12 cellular contexts compared by ENCODE assay signal in the genomic region with DNA sequence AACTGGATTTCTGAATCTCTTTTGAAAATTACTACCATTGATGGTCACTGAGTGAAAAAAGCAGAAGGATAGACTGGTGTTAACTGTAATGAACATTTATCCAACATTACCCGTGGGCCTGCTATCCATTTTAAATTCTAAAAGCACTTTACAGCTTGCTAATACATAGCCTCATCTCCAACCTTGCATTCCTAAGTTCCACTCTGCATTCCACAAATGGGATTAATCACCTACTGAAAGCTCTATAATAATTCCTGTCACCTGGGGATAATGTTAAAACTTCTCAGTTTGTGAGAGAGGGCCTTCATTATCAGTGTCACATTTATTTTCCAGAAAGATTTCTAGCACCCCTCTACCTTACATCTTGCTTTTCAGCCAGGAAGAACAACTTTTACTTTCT. TPM values are rescaled to one million over a fixed set of nuclear protein-coding genes. Genes with fewer than 3 reads are reported as not detected.
DNase-seq lines count a peak whose midpoint lies in the region; ATAC-seq and TF ChIP-seq lines count a peak whose summit lies in the region.
"Had no signal": no experiment of that assay in that cellular context is flagged by ENCODE, and none has a peak within 500 bp of the region (broad histone marks: within the 10 kb centered on the region; RNA-seq: fewer than 3 reads in every experiment).

No MANE protein-coding gene starts in this region.

- in situ Hi-C loops in GM23248 (cut with MboI) = loop anchor here (10.0 to 25.0 kb wide), 7 partner anchors 182 to 1165 kb away; partner anchors contain the start of genes C1orf53, LHX9 and NEK7

- 0 out of 2 replicates have a peak overlapping the region, but pooled peaks have one; percentile 8 for H2AFZ ChIP-seq in GM23248

- H3K9me3 ChIP-seq in CD8-positive, alpha-beta memory T cell (ENCODE audit: low read length) = no peaks in the 10 kb centered on the region
- no peaks in the 10 kb centered on the region for H3K9me3 ChIP-seq in GM23248 (ENCODE audit: low read depth)
- H3K9me3 ChIP-seq: thoracic aorta had no signal

- peaks cover 85 to 100% (median 94%) of the 10 kb centered on the region in 3 donors for H3K4me1 Mint-ChIP-seq in CD8-positive, alpha-beta memory T cell
- H3K4me1 Mint-ChIP-seq in activated CD4-positive, alpha-beta memory T cell treated with anti-CD3 and anti-CD28 coated beads, Interleukin-2, amount 10 ng/mL, durations not matched to agents 7 days and 5 days = peaks cover 86% of the 10 kb centered on the region
- peaks cover 29% of the 10 kb centered on the region for H3K4me1 Mint-ChIP-seq in mesothelial cell of epicardium

- ATAC-seq in HG02610 (IDR thresholded peaks at IDR 0.05; ENCODE audit: unreplicated experiment) = no peak
- ATAC-seq: K562 had no signal

- H3K27ac ChIP-seq in CD8-positive, alpha-beta memory T cell (ENCODE audit: low read depth, low read length) = no peak overlapping the region
- peak overlapping the region; percentile 48 for H3K27ac ChIP-seq in GM23248
- no peak overlapping the region for H3K27ac ChIP-seq in dorsolateral prefrontal cortex
- H3K27ac ChIP-seq: thoracic aorta had no signal

- 2 to 4% methylated on average over 1 of the region's 1 CpG for WGBS in GM23248 (ENCODE audit: low coverage in 1 of 2, low lambda C conversion rate in 2 of 2, missing lambda C conversion rate in 2 of 2), 2 experiments

- peaks cover 6% of the 10 kb centered on the region for H3K36me3 ChIP-seq in CD8-positive, alpha-beta memory T cell (ENCODE audit: insufficient read depth, low read length)
- H3K36me3 ChIP-seq in GM23248 (ENCODE audit: low read depth) = no peaks in the 10 kb centered on the region
- H3K36me3 ChIP-seq: thoracic aorta had no signal

- no peaks in the 10 kb centered on the region for H3K79me2 ChIP-seq in GM23248 (ENCODE audit: insufficient read depth)

- H3K9me2 ChIP-seq in GM23248 (ENCODE audit: insufficient read depth) = no peaks in the 10 kb centered on the region

- intact Hi-C loops in dorsolateral prefrontal cortex (cut with DNase I) = no loop called here

- peak overlapping the region; percentile 2 for H3K4me2 ChIP-seq in GM23248 (ENCODE audit: unreplicated experiment)

- peak overlapping the region; percentile 68 to 94 (median 79) for H3K4me3 Mint-ChIP-seq in CD8-positive, alpha-beta memory T cell
- H3K4me3 Mint-ChIP-seq in activated CD4-positive, alpha-beta memory T cell treated with anti-CD3 and anti-CD28 coated beads, Interleukin-2, amount 10 ng/mL, durations not matched to agents 7 days and 5 days = peak overlapping the region; percentile 45
- H3K4me3 Mint-ChIP-seq in mesothelial cell of epicardium = no peak overlapping the region
- H3K4me3 Mint-ChIP-seq: brain had no signal

- peaks cover 13 to 69% (median 19%) of the 10 kb centered on the region in 3 donors for H3K36me3 Mint-ChIP-seq in CD8-positive, alpha-beta memory T cell
- H3K36me3 Mint-ChIP-seq in activated CD4-positive, alpha-beta memory T cell treated with anti-CD3 and anti-CD28 coated beads, Interleukin-2, amount 10 ng/mL, durations not matched to agents 7 days and 5 days (ENCODE audit: low read depth) = peaks cover 71% of the 10 kb centered on the region
- no peaks in the 10 kb centered on the region for H3K36me3 Mint-ChIP-seq in mesothelial cell of epicardium
- H3K36me3 Mint-ChIP-seq: brain had no signal

- CTCF ChIA-PET in CD8-positive, alpha-beta memory T cell (lab: Charles Lee) = interaction anchor here (0.9 kb wide), 1 partner anchor 10 kb away, joined by 3 read pairs; no protein-coding TSS in a partner anchor
- CTCF ChIA-PET in activated CD4-positive, alpha-beta memory T cell treated with anti-CD3 and anti-CD28 coated beads, Interleukin-2, amount 10 ng/mL, durations not matched to agents 7 days and 5 days (lab: Charles Lee) = interaction anchor here (1.0 to 2.6 kb wide), 4 partner anchors 8 to 154 kb away, joined by 3 to 9 read pairs (median 5); no protein-coding TSS in a partner anchor

- H3K9me3 Mint-ChIP-seq in CD8-positive, alpha-beta memory T cell = no peaks in the 10 kb centered on the region
- H3K9me3 Mint-ChIP-seq in activated CD4-positive, alpha-beta memory T cell treated with anti-CD3 and anti-CD28 coated beads, Interleukin-2, amount 10 ng/mL, durations not matched to agents 7 days and 5 days = no peaks in the 10 kb centered on the region
- H3K9me3 Mint-ChIP-seq in mesothelial cell of epicardium = no peaks in the 10 kb centered on the region
- H3K9me3 Mint-ChIP-seq: brain had no signal

- no peaks in the 10 kb centered on the region for H4K20me1 ChIP-seq in GM23248 (ENCODE audit: insufficient read depth)

- DNase-seq in CD8-positive, alpha-beta memory T cell = peak in 1 of 5 donors; percentile 17
- DNase-seq in GM23248 (peak; percentile 50), mesothelial cell of epicardium (ENCODE audit: low spot score in 2 of 2, unreplicated experiment in 2 of 2) (no peak), dorsolateral prefrontal cortex (no peak), SKM-1 (lab: John Stamatoyannopoulos, UW; ENCODE audit: unreplicated experiment) (no peak)
- no peak for DNase-seq in activated CD4-positive, alpha-beta memory T cell treated with anti-CD3 and anti-CD28 coated beads, Interleukin-2, amount 10 ng/mL, durations not matched to agents 7 days and 5 days
- DNase-seq: NCI-H2029 had no signal

- H3K4me1 ChIP-seq in CD8-positive, alpha-beta memory T cell (ENCODE audit: insufficient read depth, low read length) = peaks cover 94% of the 10 kb centered on the region
- peaks cover 55% of the 10 kb centered on the region for H3K4me1 ChIP-seq in GM23248 (ENCODE audit: insufficient read depth)

- peaks cover 56% of the 10 kb centered on the region for H3F3A ChIP-seq in GM23248 (ENCODE audit: insufficient read depth)

- POLR2A ChIA-PET in CD8-positive, alpha-beta memory T cell (lab: Charles Lee) = interaction anchor here (0.7 to 1.1 kb wide), 3 partner anchors 8 to 120 kb away, joined by 3 to 4 read pairs (median 4); no protein-coding TSS in a partner anchor
- POLR2A ChIA-PET in activated CD4-positive, alpha-beta memory T cell treated with anti-CD3 and anti-CD28 coated beads, Interleukin-2, amount 10 ng/mL, durations not matched to agents 7 days and 5 days (lab: Charles Lee) = interaction anchor here (1.2 to 12.6 kb wide), 6 partner anchors 7 to 56 kb away, joined by 3 to 288 read pairs (median 234); partner anchors contain the start of gene PTPRC

- H3K4me3 ChIP-seq in CD8-positive, alpha-beta memory T cell (ENCODE audit: low read length) = peak overlapping the region; percentile 26
- H3K4me3 ChIP-seq in GM23248 (no peak overlapping the region), dorsolateral prefrontal cortex (no peak overlapping the region)
- H3K4me3 ChIP-seq: K562, thoracic aorta had no signal

- TF ChIP-seq CTCF in mesothelial cell of epicardium (IDR thresholded peaks at IDR 0.05; ENCODE audit: unreplicated experiment) = no peak
- no peak for TF ChIP-seq CTCF in dorsolateral prefrontal cortex (IDR thresholded peaks at IDR 0.05 in 54 of 56, conservative IDR thresholded peaks at IDR 0.05 in 2 of 56; ENCODE audit: low read depth in 1 of 56, partially characterized antibody in 56 of 56)

- H3K27me3 Mint-ChIP-seq in CD8-positive, alpha-beta memory T cell = peaks cover 0 to 10% of the 10 kb centered on the region in 2 donors
- H3K27me3 Mint-ChIP-seq in activated CD4-positive, alpha-beta memory T cell treated with anti-CD3 and anti-CD28 coated beads, Interleukin-2, amount 10 ng/mL, durations not matched to agents 7 days and 5 days = no peaks in the 10 kb centered on the region
- H3K27me3 Mint-ChIP-seq in mesothelial cell of epicardium (ENCODE audit: low read depth) = no peaks in the 10 kb centered on the region
- H3K27me3 Mint-ChIP-seq: brain had no signal

- H3K27me3 ChIP-seq in CD8-positive, alpha-beta memory T cell (ENCODE audit: insufficient read depth, low read length, poor library complexity, severe bottlenecking) = no peaks in the 10 kb centered on the region
- H3K27me3 ChIP-seq in GM23248 (replicated peaks; ENCODE audit: insufficient read depth) (no peaks in the 10 kb centered on the region), dorsolateral prefrontal cortex (no peaks in the 10 kb centered on the region)

- peak overlapping the region; percentile 85 to 100 (median 98) for H3K27ac Mint-ChIP-seq in CD8-positive, alpha-beta memory T cell
- peak overlapping the region; percentile 92 for H3K27ac Mint-ChIP-seq in activated CD4-positive, alpha-beta memory T cell treated with anti-CD3 and anti-CD28 coated beads, Interleukin-2, amount 10 ng/mL, durations not matched to agents 7 days and 5 days
- H3K27ac Mint-ChIP-seq in mesothelial cell of epicardium = peak overlapping the region; percentile 90

- no peak overlapping the region for H3K9ac ChIP-seq in GM23248

RNA-seq across cellular contexts. Expression of gene PTPRC, which starts 38.2 kb away (rescaled TPM):
- total RNA-seq in CD8-positive, alpha-beta memory T cell = 100 to 1,000 TPM; 311 to 319 TPM
- polyA plus RNA-seq in CD8-positive, alpha-beta memory T cell = 1,381 TPM
- 0.38 and 0.86 TPM in 2 replicates for total RNA-seq in GM23248 (2014; rRNA removed; shearing (Covaris generic))
- polyA plus RNA-seq in GM23248 (2016; fragmentation: Nextera tagmentation; extraction: Ambion mirVana) = 0.66 and 0.70 TPM in 2 replicates
- total RNA-seq in activated CD4-positive, alpha-beta memory T cell treated with anti-CD3 and anti-CD28 coated beads, Interleukin-2, amount 10 ng/mL, durations not matched to agents 7 days and 5 days = 100 to 1,000 TPM; 724 to 731 TPM
- not detected in 3 replicates for total RNA-seq in mesothelial cell of epicardium
- 10 to 100 TPM in 77 of 120 experiments, 1 to 10 TPM in 43; 4.0 to 38.3 (median 11.6) TPM for total RNA-seq in dorsolateral prefrontal cortex
- total RNA-seq: glomerular endothelial cell had no signal

Comparison
In these comparisons a context has a peak if more than half of its experiments do, and no peak if none do; other contexts are left out.
1. RNA of gene PTPRC, which starts 38.2 kb away (total RNA-seq): 724 to 731 TPM in activated CD4-positive, alpha-beta memory T cell treated with anti-CD3 and anti-CD28 coated beads, Interleukin-2, amount 10 ng/mL, durations not matched to agents 7 days and 5 days and 311 to 319 TPM in CD8-positive, alpha-beta memory T cell; 4.0 to 38.3 TPM in dorsolateral prefrontal cortex, 0.38 to 0.86 TPM in GM23248 and not detected in mesothelial cell of epicardium; every median in the first group is over 4 times any median in the second.
2. Peak in every context shown above with its lines, with median percentiles within 50 percentile points of each other: H3K27ac Mint-ChIP-seq.